ENCODE assay signal across 22 cellular contexts in the genomic region with DNA sequence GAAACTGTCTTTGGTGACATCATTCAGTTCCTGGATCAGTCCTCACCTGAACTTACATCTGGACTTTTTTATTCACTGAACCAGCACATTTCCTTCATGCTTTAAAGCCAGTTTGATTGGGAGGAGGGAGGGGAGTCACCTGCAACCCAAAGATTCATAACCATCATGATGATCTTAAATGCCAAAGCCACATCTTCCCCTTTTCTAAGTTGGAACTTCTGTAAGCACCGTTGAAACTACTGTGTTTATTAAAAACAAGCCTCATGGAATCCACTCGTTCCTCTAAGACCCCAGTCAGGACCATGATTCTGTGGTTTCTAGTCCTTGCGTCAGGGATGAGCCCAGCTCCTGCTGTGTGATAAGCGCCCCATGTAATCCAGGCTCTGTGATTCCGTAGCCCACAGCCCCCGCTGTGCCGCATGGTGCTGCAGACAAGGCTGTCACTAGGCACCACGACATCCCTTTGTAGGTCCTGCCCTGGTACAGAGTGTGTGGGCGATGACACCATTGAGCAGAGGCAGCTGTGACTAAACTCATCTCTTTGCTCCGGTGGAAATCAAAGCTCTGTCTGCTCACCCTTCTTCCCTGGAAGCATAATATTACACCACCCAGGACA.
DNase-seq lines count a peak whose midpoint lies in the region; ATAC-seq, FAIRE-seq and TF ChIP-seq lines count a peak whose summit lies in the region.
"Had no signal": no experiment of that assay in that cellular context is flagged by ENCODE, and none has a peak within 500 bp of the region (broad histone marks: within the 10 kb centered on the region; RNA-seq: fewer than 3 reads in every experiment).

No MANE protein-coding gene starts in this region.

- no peaks in the 10 kb centered on the region for H3K36me3 ChIP-seq in BLaER1 treated with 17β-estradiol and CSF1 and Interleukin-3, amounts not matched to agents 10 nM and 100 nM
- H3K36me3 ChIP-seq in GM12878 (ENCODE audit: control insufficient read depth in 2 of 2, insufficient read depth in 2 of 2, low read length in 1 of 2) (no peaks in the 10 kb centered on the region), parathyroid adenoma (ENCODE audit: control insufficient read depth, insufficient read depth, low read length) (no peaks in the 10 kb centered on the region)

- H3K79me2 ChIP-seq in GM12878 (ENCODE audit: control insufficient read depth, insufficient read depth, low read length) (no peaks in the 10 kb centered on the region), parathyroid adenoma (no peaks in the 10 kb centered on the region)
- H3K79me2 ChIP-seq: hepatocyte had no signal

- TF ChIP-seq CTCF in GM12878 (IDR thresholded peaks at IDR 0.05 in 2 of 3, conservative IDR thresholded peaks at IDR 0.05 in 1 of 3; ENCODE audit: control insufficient read depth in 2 of 3, extremely low read depth in 1 of 3, insufficient read depth in 1 of 3, low read depth in 3 of 3, low read length in 3 of 3): no peak
- TF ChIP-seq CTCF in parathyroid adenoma (IDR thresholded peaks at IDR 0.05): no peak

- ATAC-seq in GM12878 (peak; percentile 42), HG02610 (IDR thresholded peaks at IDR 0.05; ENCODE audit: unreplicated experiment) (no peak), HG02970 (IDR thresholded peaks at IDR 0.05; ENCODE audit: low FRiP score, unreplicated experiment) (no peak)
- ATAC-seq: activated T-helper 17 cell treated with anti-CD3 and anti-CD28 coated beads, Interleukin-2, amount 50 U/mL, for 72 hours; HCT116; SK-N-SH treated with all-trans-retinoic acid at 6 μM for 48 hours had no signal

- no peak overlapping the region for H3K9ac ChIP-seq in BLaER1 treated with 17β-estradiol and CSF1 and Interleukin-3, amounts not matched to agents 10 nM and 100 nM
- no peak overlapping the region for H3K9ac ChIP-seq in GM12878 (ENCODE audit: control insufficient read depth, insufficient read depth, low read length)
- H3K9ac ChIP-seq in parathyroid adenoma: no peak overlapping the region

- in situ Hi-C loops in GM12878 (cut with MboI): no loop called here

- intact Hi-C loops in GM12878 (cut with micrococcal nuclease; ENCODE audit: unreplicated experiment): no loop called here

- FAIRE-seq in GM12878 (lab: Jason Lieb, UNC): no peak

- peak overlapping the region in 7 of 11 experiments; percentile 5 to 35 (median 18); a peak in 8 of 22 replicates for H3K27ac ChIP-seq in BLaER1 treated with 17β-estradiol and CSF1 and Interleukin-3, amounts not matched to agents 10 nM and 100 nM
- H3K27ac ChIP-seq in GM12878 (ENCODE audit: control insufficient read depth, insufficient read depth) (no peak overlapping the region), parathyroid adenoma (peak overlapping the region; percentile 22)
- H3K27ac ChIP-seq: hepatocyte, HL-60, RWPE1 had no signal

- no TSS peak for BruUV-seq in GM12878 (replicated peaks; lab: Mats Ljungman, UMichigan)

- H2AFZ ChIP-seq in GM12878 (ENCODE audit: control insufficient read depth, low read depth, low read length) (no peak overlapping the region), parathyroid adenoma (no peak overlapping the region)
- H2AFZ ChIP-seq: hepatocyte had no signal

- H3K4me1 ChIP-seq in BLaER1 treated with 17β-estradiol and CSF1 and Interleukin-3, amounts not matched to agents 10 nM and 100 nM: peaks cover 32 to 53% (median 46%) of the 10 kb centered on the region in 10 experiments
- peaks cover 4% of the 10 kb centered on the region for H3K4me1 ChIP-seq in GM12878 (ENCODE audit: control insufficient read depth, insufficient read depth, low read length)
- H3K4me1 ChIP-seq in parathyroid adenoma: peaks cover 6% of the 10 kb centered on the region

- peak; percentile 10 for DNase-seq in NOMO-1 treated with DMSO at 0.1 percent for 48 hours (lab: John Stamatoyannopoulos, UW; ENCODE audit: unreplicated experiment)
- DNase-seq in NOMO-1 treated with dmso at 0.1 percent for 144 hours (lab: John Stamatoyannopoulos, UW; ENCODE audit: unreplicated experiment): no peak
- DNase-seq in GM12878 (ENCODE audit: low read depth, low spot score): no peak
- no peak for DNase-seq in NCI-H526 (lab: John Stamatoyannopoulos, UW)
- DNase-seq: 8988T; effector CD8-positive, alpha-beta T cell; foreskin melanocyte; immature natural killer cell; NCI-H1436; NCI-H510A; NK-92 treated with Interleukin-12 subunit alpha and Interleukin-12 subunit beta, amount 100 ng/mL, for 24 hours; stimulated activated naive CD4-positive, alpha-beta T cell had no signal

- no peak overlapping the region for H3K4me3 ChIP-seq in BLaER1 treated with 17β-estradiol and CSF1 and Interleukin-3, amounts not matched to agents 10 nM and 100 nM
- H3K4me3 ChIP-seq in GM12878 (no peak overlapping the region), parathyroid adenoma (ENCODE audit: low read depth, low read length) (no peak overlapping the region)
- H3K4me3 ChIP-seq: hepatocyte had no signal

- peaks cover 0 to 7% (median 6%) of the 10 kb centered on the region in 11 experiments; a peak in 12 of 22 replicates for H3K9me3 ChIP-seq in BLaER1 treated with 17β-estradiol and CSF1 and Interleukin-3, amounts not matched to agents 10 nM and 100 nM (replicated peaks in 1 of 11)
- no peaks in the 10 kb centered on the region; the same call in 2 of the 3 replicates for H3K9me3 ChIP-seq in GM12878 (replicated peaks; ENCODE audit: control insufficient read depth, insufficient read depth, low read length)
- no peaks in the 10 kb centered on the region for H3K9me3 ChIP-seq in parathyroid adenoma (ENCODE audit: control insufficient read depth, low read length)

- CTCF ChIA-PET in GM12878 (lab: Yijun Ruan, JAX): interaction anchor here (1.0 to 5.8 kb wide), 2 partner anchors 11 to 125 kb away, joined by 3 to 42 read pairs; no protein-coding TSS in a partner anchor

- SMC1A ChIA-PET in GM12878 (lab: Charles Lee; ENCODE audit: uncharacterized antibody, unreplicated experiment): interaction anchor here (0.8 to 4.0 kb wide), 4 partner anchors 10 to 124 kb away, joined by 3 to 38 read pairs (median 10); no protein-coding TSS in a partner anchor

- 27% methylated on average over 10 of the region's 10 CpGs for WGBS in GM12878 (ENCODE audit: insufficient coverage, insufficient replicate concordance, low lambda C conversion rate, missing lambda C conversion rate)

- TF ChIP-seq RAD21 in GM12878 (IDR thresholded peaks at IDR 0.05; ENCODE audit: insufficient read depth, low read depth, low read length): no peak

- TF ChIP-seq POLR2A in GM12878 (IDR thresholded peaks at IDR 0.05; ENCODE audit: low read depth, low read length): no peak

- TF ChIP-seq EP300 in GM12878 (IDR thresholded peaks at IDR 0.05; ENCODE audit: borderline replicate concordance in 1 of 2, control insufficient read depth in 1 of 2, low read depth in 2 of 2, low read length in 2 of 2): no peak

- POLR2A ChIA-PET in GM12878 (lab: Charles Lee): interaction anchor here (0.6 kb wide), 1 partner anchor 24 kb away, joined by 5 read pairs; no protein-coding TSS in a partner anchor

- H3K27me3 ChIP-seq in BLaER1 treated with 17β-estradiol and CSF1 and Interleukin-3, amounts not matched to agents 10 nM and 100 nM: no peaks in the 10 kb centered on the region
- H3K27me3 ChIP-seq in GM12878 (replicated peaks in 1 of 2; ENCODE audit: control insufficient read depth in 2 of 2, insufficient read depth in 2 of 2, low read length in 1 of 2) (no peaks in the 10 kb centered on the region), parathyroid adenoma (ENCODE audit: control insufficient read depth, insufficient read depth, low read length) (no peaks in the 10 kb centered on the region)
- H3K27me3 ChIP-seq: hepatocyte had no signal

- H4K20me1 ChIP-seq in BLaER1 treated with 17β-estradiol and CSF1 and Interleukin-3, amounts not matched to agents 10 nM and 100 nM: no peaks in the 10 kb centered on the region
- no peaks in the 10 kb centered on the region for H4K20me1 ChIP-seq in GM12878 (ENCODE audit: control insufficient read depth, insufficient read depth)

- RAD21 ChIA-PET in GM12878 (lab: Charles Lee; ENCODE audit: unreplicated experiment): interaction anchor here (1.7 to 3.0 kb wide), 2 partner anchors 9 to 125 kb away, joined by 5 to 11 read pairs; no protein-coding TSS in a partner anchor

- H3K4me2 ChIP-seq in BLaER1 treated with 17β-estradiol and CSF1 and Interleukin-3, amounts not matched to agents 10 nM and 100 nM: peak overlapping the region; percentile 60 to 89 (median 77)
- no peak overlapping the region for H3K4me2 ChIP-seq in GM12878 (ENCODE audit: control insufficient read depth, insufficient read depth)
- H3K4me2 ChIP-seq in parathyroid adenoma (ENCODE audit: low read length): no peak overlapping the region
- H3K4me2 ChIP-seq: hepatocyte had no signal

TF ChIP-seq in GM12878, 131 proteins besides CTCF, POLR2A, EP300 and RAD21 (continues in another document):
- TF ChIP-seq TCF12 (IDR thresholded peaks at IDR 0.05; ENCODE audit: low read depth, low read length) (peak; percentile 28; the same call in 1 of the 2 replicates), IRF4 (IDR thresholded peaks at IDR 0.05; ENCODE audit: low read depth, low read length) (no peak), STAT3 (IDR thresholded peaks at IDR 0.05; ENCODE audit: low read depth, low read length) (no peak), IRF3 (IDR thresholded peaks at IDR 0.05) (no peak), IKZF2 (IDR thresholded peaks at IDR 0.05) (peak in 1 of 2 experiments; percentile 38; a peak in 1 of 4 replicates), NR2C2 (IDR thresholded peaks at IDR 0.05; ENCODE audit: borderline replicate concordance, control insufficient read depth, insufficient read length, low read depth) (no peak)
- TF ChIP-seq, protein P1, sequence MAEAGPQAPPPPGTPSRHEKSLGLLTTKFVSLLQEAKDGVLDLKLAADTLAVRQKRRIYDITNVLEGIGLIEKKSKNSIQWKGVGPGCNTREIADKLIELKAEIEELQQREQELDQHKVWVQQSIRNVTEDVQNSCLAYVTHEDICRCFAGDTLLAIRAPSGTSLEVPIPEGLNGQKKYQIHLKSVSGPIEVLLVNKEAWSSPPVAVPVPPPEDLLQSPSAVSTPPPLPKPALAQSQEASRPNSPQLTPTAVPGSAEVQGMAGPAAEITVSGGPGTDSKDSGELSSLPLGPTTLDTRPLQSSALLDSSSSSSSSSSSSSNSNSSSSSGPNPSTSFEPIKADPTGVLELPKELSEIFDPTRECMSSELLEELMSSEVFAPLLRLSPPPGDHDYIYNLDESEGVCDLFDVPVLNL (IDR thresholded peaks at IDR 0.05; ENCODE audit: low read depth, low read length): no peak

Comparison
In these comparisons a context has a peak if more than half of its experiments do, and no peak if none do; other contexts are left out.
1. H3K4me2 ChIP-seq: peak in BLaER1 treated with 17β-estradiol and CSF1 and Interleukin-3, amounts not matched to agents 10 nM and 100 nM (11 of 11); none in GM12878 (single experiment) and parathyroid adenoma (single experiment).